1 cellular context compared by ENCODE assay signal in the genomic region with DNA sequence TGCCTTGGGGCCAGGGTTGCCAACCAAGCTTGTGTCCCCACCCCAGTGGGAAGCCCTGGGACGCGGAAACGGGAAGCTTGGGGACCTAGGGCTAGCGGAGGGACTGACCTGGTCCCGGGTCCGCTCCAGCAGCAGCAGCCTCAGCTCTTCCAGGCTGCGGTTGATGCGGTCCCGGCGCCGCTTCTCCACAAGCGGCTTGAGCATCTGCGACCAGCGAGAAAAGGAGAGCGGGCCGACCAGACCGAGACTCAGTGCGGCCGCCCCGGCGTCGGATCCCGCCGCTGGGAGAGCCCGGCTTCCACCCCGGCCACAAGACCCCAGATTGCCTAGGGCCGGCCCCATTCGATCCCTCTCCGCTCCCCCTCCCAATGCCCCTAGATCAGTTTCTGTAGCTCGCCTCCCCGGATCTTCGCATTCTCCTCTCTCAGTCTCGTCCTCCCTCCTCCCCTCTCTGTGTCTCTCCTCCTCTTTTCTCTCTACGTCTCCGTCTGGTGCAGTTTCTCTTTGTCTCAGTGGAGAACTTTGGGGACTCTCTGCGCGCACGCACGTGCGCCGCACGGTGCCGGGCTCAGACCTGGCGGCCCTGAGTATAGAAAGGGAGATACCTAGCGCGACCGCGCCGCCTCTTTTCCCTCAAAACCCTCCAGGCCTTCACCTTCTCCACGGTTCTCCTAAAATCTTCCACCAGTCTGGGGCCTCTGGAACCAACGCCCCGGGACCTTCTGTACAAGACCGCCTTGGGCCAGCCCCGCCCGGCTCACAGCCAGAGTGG.
TF ChIP-seq lines count a peak whose summit lies in the region.

No MANE protein-coding gene starts in this region.

TF ChIP-seq in GM23338, 12 proteins besides CTCF, POLR2A, EP300 and RAD21:
- TF ChIP-seq EZH2 (IDR thresholded peaks at IDR 0.05; ENCODE audit: low read depth, unreplicated experiment) (peak; percentile 87), ZNF462 (CRISPR knock-in tag; IDR thresholded peaks at IDR 0.05) (no peak)
TF ChIP-seq in GM23338: peak in this region for 1.
